In genomic region chr1:21899972-21900371, GRCh38 we compare ENCODE assay signal across 14 cellular contexts. TPM values are rescaled to one million over a fixed set of nuclear protein-coding genes. Genes with fewer than 3 reads are reported as not detected.
DNase-seq lines count a peak whose midpoint lies in the region; ATAC-seq and TF ChIP-seq lines count a peak whose summit lies in the region.
"Had no signal": no experiment of that assay in that cellular context is flagged by ENCODE, and none has a peak within 500 bp of the region (broad histone marks: within the 10 kb centered on the region; RNA-seq: fewer than 3 reads in every experiment).

No MANE protein-coding gene starts in this region.

- TF ChIP-seq CTCF in adrenal gland (IDR thresholded peaks at IDR 0.05) (no peak), nephron progenitor cell (IDR thresholded peaks at IDR 0.05) (no peak), tibial artery (IDR thresholded peaks at IDR 0.05) (no peak)

- peak overlapping the region; percentile 55 for H3K27ac Mint-ChIP-seq in nephron progenitor cell
- H3K27ac Mint-ChIP-seq: activated T-cell treated with anti-CD3 and anti-CD28 coated beads, Interleukin-2, amount 50 U/mL, for 72 hours; CD14-positive monocyte; natural killer cell had no signal

- no peak overlapping the region for H3K4me3 Mint-ChIP-seq in nephron progenitor cell
- H3K4me3 Mint-ChIP-seq: activated T-cell treated with anti-CD3 and anti-CD28 coated beads, Interleukin-2, amount 50 U/mL, for 72 hours; CD14-positive monocyte; natural killer cell had no signal

- H3K4me1 Mint-ChIP-seq in nephron progenitor cell: peaks cover 74% of the 10 kb centered on the region
- H3K4me1 Mint-ChIP-seq: natural killer cell had no signal

- H3K27ac ChIP-seq in adrenal gland: peak overlapping the region in 3 of 5 donors; percentile 65 to 93 (median 72)
- H3K27ac ChIP-seq in tibial artery: peak overlapping the region; percentile 96 to 97

- H3K36me3 ChIP-seq in adrenal gland (replicated peaks in 1 of 2): peaks cover 0 to 13% of the 10 kb centered on the region in 2 donors
- peaks cover 12 to 15% (median 13%) of the 10 kb centered on the region in 3 donors for H3K36me3 ChIP-seq in tibial artery

- peaks cover 6% of the 10 kb centered on the region for H3K36me3 Mint-ChIP-seq in nephron progenitor cell (ENCODE audit: low read depth)
- H3K36me3 Mint-ChIP-seq: CD14-positive monocyte, natural killer cell had no signal

- DNase-seq in adrenal gland: peak in 1 of 7 donors; percentile 57
- DNase-seq in glomerular visceral epithelial cell (ENCODE audit: extremely low spot score): peak; percentile 27
- peak; percentile 34 for DNase-seq in nephron progenitor cell
- DNase-seq in tibial artery: no peak
- no peak for DNase-seq in activated CD8-positive, alpha-beta memory T cell treated with anti-CD3 and anti-CD28 coated beads, Interleukin-2, amount 50 U/mL, for 4 hours
- no peak for DNase-seq in stimulated activated CD4-positive, alpha-beta T cell treated with anti-CD3 and anti-CD28 coated beads, Interleukin-1b, Interleukin-23, amount 100 ng/mL, for 48 hours
- DNase-seq: activated CD4-positive, CD25-positive, alpha-beta regulatory T cell treated with anti-CD3 and anti-CD28 coated beads, Interleukin-2, amount 50 U/mL, for 72 hours; activated T-cell treated with anti-CD3 and anti-CD28 coated beads, Interleukin-2, amount 50 U/mL, for 72 hours; body of pancreas; natural killer cell; NCI-H2029 treated with DMSO at 0.1 percent for 48 hours had no signal

- intact Hi-C loops in adrenal gland (cut with DNase I) (no loop called here), tibial artery (cut with DNase I; ENCODE audit: low total_unique reads) (loop anchor here (5.0 kb wide), 2 partner anchors 42 to 1183 kb away; partner anchors contain the start of gene KIF17)

- H3K9me3 Mint-ChIP-seq in nephron progenitor cell: no peaks in the 10 kb centered on the region
- H3K9me3 Mint-ChIP-seq: activated T-cell treated with anti-CD3 and anti-CD28 coated beads, Interleukin-2, amount 50 U/mL, for 72 hours; CD14-positive monocyte; natural killer cell had no signal

- H3K27me3 ChIP-seq in adrenal gland (no peaks in the 10 kb centered on the region), tibial artery (no peaks in the 10 kb centered on the region)
- H3K27me3 ChIP-seq: body of pancreas had no signal

- H3K9me3 ChIP-seq in adrenal gland (replicated peaks in 1 of 3) (no peaks in the 10 kb centered on the region), tibial artery (no peaks in the 10 kb centered on the region)
- H3K9me3 ChIP-seq: body of pancreas had no signal

- TF ChIP-seq POLR2A in adrenal gland (IDR thresholded peaks at IDR 0.05): no peak

- WGBS in adrenal gland, 4 donors: 28 to 38% (median 33%) methylated on average over 5 to 8 of the region's 8 CpGs

- peaks cover 3% of the 10 kb centered on the region for H3K27me3 Mint-ChIP-seq in nephron progenitor cell (ENCODE audit: low read depth, poor library complexity)

- ATAC-seq in GM21786 (IDR thresholded peaks at IDR 0.05; ENCODE audit: unreplicated experiment): no peak
- ATAC-seq in HG03460 (IDR thresholded peaks at IDR 0.05; ENCODE audit: unreplicated experiment): no peak
- ATAC-seq: activated T-cell treated with anti-CD3 and anti-CD28 coated beads, Interleukin-2, amount 50 U/mL, for 72 hours; body of pancreas; natural killer cell had no signal

- H3K4me3 ChIP-seq in adrenal gland: no peak overlapping the region
- H3K4me3 ChIP-seq in tibial artery: no peak overlapping the region
- H3K4me3 ChIP-seq: body of pancreas had no signal

- H3K4me1 ChIP-seq in adrenal gland (replicated peaks in 1 of 2) (peaks cover 24 to 75% of the 10 kb centered on the region in 2 donors), tibial artery (peaks cover 21 to 100% (median 99%) of the 10 kb centered on the region in 4 donors)

RNA-seq across cellular contexts. Expression of gene HSPG2, which starts 37.1 kb away (rescaled TPM):
- total RNA-seq in adrenal gland: 100 to 1,000 TPM; 232 to 558 (median 316) TPM
- polyA plus RNA-seq in adrenal gland: 100 to 1,000 TPM in 2 of 3 donors, 10 to 100 TPM in 1; 38.7 to 394 (median 156) TPM
- polyA plus RNA-seq: CD14-positive monocyte had no signal

Comparison
In these comparisons a context has a peak if more than half of its experiments do, and no peak if none do; other contexts are left out.
1. DNase-seq: peak in glomerular visceral epithelial cell (single experiment) and nephron progenitor cell (single experiment); none in tibial artery (0 of 2), activated CD8-positive, alpha-beta memory T cell treated with anti-CD3 and anti-CD28 coated beads, Interleukin-2, amount 50 U/mL, for 4 hours (single experiment) and stimulated activated CD4-positive, alpha-beta T cell treated with anti-CD3 and anti-CD28 coated beads, Interleukin-1b, Interleukin-23, amount 100 ng/mL, for 48 hours (single experiment).